Comparison of ENCODE assay signal across 1 cellular context in genomic region chr3:53254810-53255359, GRCh38.
TF ChIP-seq lines count a peak whose summit lies in the region.

No MANE protein-coding gene starts in this region.

TF ChIP-seq in GM23338, 12 proteins besides CTCF, POLR2A, EP300 and RAD21 (continued from another document):
- TF ChIP-seq, protein P1, sequence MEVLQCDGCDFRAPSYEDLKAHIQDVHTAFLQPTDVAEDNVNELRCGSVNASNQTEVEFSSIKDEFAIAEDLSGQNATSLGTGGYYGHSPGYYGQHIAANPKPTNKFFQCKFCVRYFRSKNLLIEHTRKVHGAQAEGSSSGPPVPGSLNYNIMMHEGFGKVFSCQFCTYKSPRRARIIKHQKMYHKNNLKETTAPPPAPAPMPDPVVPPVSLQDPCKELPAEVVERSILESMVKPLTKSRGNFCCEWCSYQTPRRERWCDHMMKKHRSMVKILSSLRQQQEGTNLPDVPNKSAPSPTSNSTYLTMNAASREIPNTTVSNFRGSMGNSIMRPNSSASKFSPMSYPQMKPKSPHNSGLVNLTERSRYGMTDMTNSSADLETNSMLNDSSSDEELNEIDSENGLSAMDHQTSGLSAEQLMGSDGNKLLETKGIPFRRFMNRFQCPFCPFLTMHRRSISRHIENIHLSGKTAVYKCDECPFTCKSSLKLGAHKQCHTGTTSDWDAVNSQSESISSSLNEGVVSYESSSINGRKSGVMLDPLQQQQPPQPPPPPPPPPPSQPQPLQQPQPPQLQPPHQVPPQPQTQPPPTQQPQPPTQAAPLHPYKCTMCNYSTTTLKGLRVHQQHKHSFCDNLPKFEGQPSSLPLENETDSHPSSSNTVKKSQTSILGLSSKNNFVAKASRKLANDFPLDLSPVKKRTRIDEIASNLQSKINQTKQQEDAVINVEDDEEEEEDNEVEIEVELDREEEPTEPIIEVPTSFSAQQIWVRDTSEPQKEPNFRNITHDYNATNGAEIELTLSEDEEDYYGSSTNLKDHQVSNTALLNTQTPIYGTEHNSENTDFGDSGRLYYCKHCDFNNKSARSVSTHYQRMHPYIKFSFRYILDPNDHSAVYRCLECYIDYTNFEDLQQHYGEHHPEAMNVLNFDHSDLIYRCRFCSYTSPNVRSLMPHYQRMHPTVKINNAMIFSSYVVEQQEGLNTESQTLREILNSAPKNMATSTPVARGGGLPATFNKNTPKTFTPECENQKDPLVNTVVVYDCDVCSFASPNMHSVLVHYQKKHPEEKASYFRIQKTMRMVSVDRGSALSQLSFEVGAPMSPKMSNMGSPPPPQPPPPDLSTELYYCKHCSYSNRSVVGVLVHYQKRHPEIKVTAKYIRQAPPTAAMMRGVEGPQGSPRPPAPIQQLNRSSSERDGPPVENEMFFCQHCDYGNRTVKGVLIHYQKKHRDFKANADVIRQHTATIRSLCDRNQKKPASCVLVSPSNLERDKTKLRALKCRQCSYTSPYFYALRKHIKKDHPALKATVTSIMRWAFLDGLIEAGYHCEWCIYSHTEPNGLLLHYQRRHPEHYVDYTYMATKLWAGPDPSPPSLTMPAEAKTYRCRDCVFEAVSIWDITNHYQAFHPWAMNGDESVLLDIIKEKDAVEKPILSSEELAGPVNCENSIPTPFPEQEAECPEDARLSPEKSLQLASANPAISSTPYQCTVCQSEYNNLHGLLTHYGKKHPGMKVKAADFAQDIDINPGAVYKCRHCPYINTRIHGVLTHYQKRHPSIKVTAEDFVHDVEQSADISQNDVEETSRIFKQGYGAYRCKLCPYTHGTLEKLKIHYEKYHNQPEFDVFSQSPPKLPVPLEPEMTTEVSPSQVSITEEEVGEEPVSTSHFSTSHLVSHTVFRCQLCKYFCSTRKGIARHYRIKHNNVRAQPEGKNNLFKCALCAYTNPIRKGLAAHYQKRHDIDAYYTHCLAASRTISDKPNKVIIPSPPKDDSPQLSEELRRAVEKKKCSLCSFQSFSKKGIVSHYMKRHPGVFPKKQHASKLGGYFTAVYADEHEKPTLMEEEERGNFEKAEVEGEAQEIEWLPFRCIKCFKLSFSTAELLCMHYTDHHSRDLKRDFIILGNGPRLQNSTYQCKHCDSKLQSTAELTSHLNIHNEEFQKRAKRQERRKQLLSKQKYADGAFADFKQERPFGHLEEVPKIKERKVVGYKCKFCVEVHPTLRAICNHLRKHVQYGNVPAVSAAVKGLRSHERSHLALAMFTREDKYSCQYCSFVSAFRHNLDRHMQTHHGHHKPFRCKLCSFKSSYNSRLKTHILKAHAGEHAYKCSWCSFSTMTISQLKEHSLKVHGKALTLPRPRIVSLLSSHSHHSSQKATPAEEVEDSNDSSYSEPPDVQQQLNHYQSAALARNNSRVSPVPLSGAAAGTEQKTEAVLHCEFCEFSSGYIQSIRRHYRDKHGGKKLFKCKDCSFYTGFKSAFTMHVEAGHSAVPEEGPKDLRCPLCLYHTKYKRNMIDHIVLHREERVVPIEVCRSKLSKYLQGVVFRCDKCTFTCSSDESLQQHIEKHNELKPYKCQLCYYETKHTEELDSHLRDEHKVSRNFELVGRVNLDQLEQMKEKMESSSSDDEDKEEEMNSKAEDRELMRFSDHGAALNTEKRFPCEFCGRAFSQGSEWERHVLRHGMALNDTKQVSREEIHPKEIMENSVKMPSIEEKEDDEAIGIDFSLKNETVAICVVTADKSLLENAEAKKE (CRISPR knock-in tag; IDR thresholded peaks at IDR 0.05): no peak
- TF ChIP-seq ZNF114 (CRISPR knock-in tag; IDR thresholded peaks at IDR 0.05): no peak
- no peak for TF ChIP-seq ETS1 (IDR thresholded peaks at IDR 0.05)
- peak; percentile 33; the same call in 1 of the 2 replicates for TF ChIP-seq POLR2AphosphoS5 (IDR thresholded peaks at IDR 0.05; ENCODE audit: low read depth)
